In the genomic region with DNA sequence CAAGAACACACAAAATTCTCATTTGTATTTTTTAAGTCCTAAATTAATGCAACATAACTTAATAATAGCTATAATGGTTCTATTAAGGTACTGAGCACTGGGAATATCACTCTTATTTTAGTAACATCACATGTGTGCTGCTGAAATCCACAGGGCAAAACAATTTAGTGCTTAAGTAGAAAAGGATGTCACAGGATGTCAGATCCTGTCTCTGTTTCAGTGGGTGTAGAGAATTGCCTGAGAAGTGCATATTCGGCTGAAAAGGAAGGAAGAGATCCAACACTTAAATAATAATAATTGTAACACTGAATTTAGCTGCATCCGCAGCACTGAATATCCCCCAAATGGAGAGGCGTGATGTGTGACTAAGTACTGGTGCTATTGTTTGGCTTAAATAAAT, we compare ENCODE assay signal across 18 cellular contexts. TPM values are rescaled to one million over a fixed set of nuclear protein-coding genes. Genes with fewer than 3 reads are reported as not detected.
DNase-seq lines count a peak whose midpoint lies in the region; ATAC-seq and TF ChIP-seq lines count a peak whose summit lies in the region.
"Had no signal": no experiment of that assay in that cellular context is flagged by ENCODE, and none has a peak within 500 bp of the region (broad histone marks: within the 10 kb centered on the region; RNA-seq: fewer than 3 reads in every experiment).

No MANE protein-coding gene starts in this region.

- H4K20me1 ChIP-seq in neural cell (ENCODE audit: insufficient read depth): no peaks in the 10 kb centered on the region

- peaks cover 15% of the 10 kb centered on the region for H3K36me3 ChIP-seq in neural cell (ENCODE audit: insufficient read depth, low read length)

- peak overlapping the region; percentile 85 for H3K27ac Mint-ChIP-seq in activated naive CD4-positive, alpha-beta T cell treated with anti-CD3 and anti-CD28 coated beads, Interleukin-2, amount 50 U/mL, for 24 hours
- no peak overlapping the region for H3K27ac Mint-ChIP-seq in activated naive CD4-positive, alpha-beta T cell treated with anti-CD3 and anti-CD28 coated beads, Interleukin-2, amount 10 ng/mL, durations not matched to agents 7 days and 5 days
- H3K27ac Mint-ChIP-seq in CD4-positive, alpha-beta T cell: peak overlapping the region; percentile 28
- peak overlapping the region; percentile 42 for H3K27ac Mint-ChIP-seq in activated T-helper 17 cell treated with anti-CD3 and anti-CD28 coated beads, Interleukin-2, amount 50 U/mL, for 72 hours
- no peak overlapping the region for H3K27ac Mint-ChIP-seq in natural killer cell treated with Interleukin-12 subunit alpha and Interleukin-12 subunit beta and Interleukin-15 and Interleukin-18, amount 100 ng/mL, for 72 hours
- H3K27ac Mint-ChIP-seq: HFFc6 had no signal

- no peaks in the 10 kb centered on the region for H3K9me3 Mint-ChIP-seq in activated naive CD4-positive, alpha-beta T cell treated with anti-CD3 and anti-CD28 coated beads, Interleukin-2, amount 50 U/mL, for 24 hours
- H3K9me3 Mint-ChIP-seq in activated naive CD4-positive, alpha-beta T cell treated with anti-CD3 and anti-CD28 coated beads, Interleukin-2, amount 10 ng/mL, durations not matched to agents 7 days and 5 days: no peaks in the 10 kb centered on the region
- no peaks in the 10 kb centered on the region for H3K9me3 Mint-ChIP-seq in CD4-positive, alpha-beta T cell
- no peaks in the 10 kb centered on the region for H3K9me3 Mint-ChIP-seq in activated T-helper 17 cell treated with anti-CD3 and anti-CD28 coated beads, Interleukin-2, amount 50 U/mL, for 72 hours
- no peaks in the 10 kb centered on the region for H3K9me3 Mint-ChIP-seq in natural killer cell treated with Interleukin-12 subunit alpha and Interleukin-12 subunit beta and Interleukin-15 and Interleukin-18, amount 100 ng/mL, for 72 hours
- H3K9me3 Mint-ChIP-seq: HFFc6 had no signal

- H3K4me1 Mint-ChIP-seq in activated naive CD4-positive, alpha-beta T cell treated with anti-CD3 and anti-CD28 coated beads, Interleukin-2, amount 50 U/mL, for 24 hours: peaks cover 100% of the 10 kb centered on the region
- peaks cover 84% of the 10 kb centered on the region for H3K4me1 Mint-ChIP-seq in activated naive CD4-positive, alpha-beta T cell treated with anti-CD3 and anti-CD28 coated beads, Interleukin-2, amount 10 ng/mL, durations not matched to agents 7 days and 5 days
- peaks cover 97% of the 10 kb centered on the region for H3K4me1 Mint-ChIP-seq in CD4-positive, alpha-beta T cell (ENCODE audit: low read depth)
- peaks cover 57% of the 10 kb centered on the region for H3K4me1 Mint-ChIP-seq in activated T-helper 17 cell treated with anti-CD3 and anti-CD28 coated beads, Interleukin-2, amount 50 U/mL, for 72 hours
- peaks cover 9 to 27% of the 10 kb centered on the region in 2 donors for H3K4me1 Mint-ChIP-seq in natural killer cell treated with Interleukin-12 subunit alpha and Interleukin-12 subunit beta and Interleukin-15 and Interleukin-18, amount 100 ng/mL, for 72 hours (ENCODE audit: low read depth in 2 of 2)

- no peak for TF ChIP-seq EP300 in neural cell (conservative IDR thresholded peaks at IDR 0.05; ENCODE audit: poor library complexity, severe bottlenecking)

- no peaks in the 10 kb centered on the region for H3K9me2 ChIP-seq in neural cell (ENCODE audit: insufficient read depth, low read length)

- H3K27me3 Mint-ChIP-seq in activated naive CD4-positive, alpha-beta T cell treated with anti-CD3 and anti-CD28 coated beads, Interleukin-2, amount 50 U/mL, for 24 hours: no peaks in the 10 kb centered on the region
- H3K27me3 Mint-ChIP-seq in activated naive CD4-positive, alpha-beta T cell treated with anti-CD3 and anti-CD28 coated beads, Interleukin-2, amount 10 ng/mL, durations not matched to agents 7 days and 5 days: no peaks in the 10 kb centered on the region
- H3K27me3 Mint-ChIP-seq in CD4-positive, alpha-beta T cell: no peaks in the 10 kb centered on the region
- H3K27me3 Mint-ChIP-seq in activated T-helper 17 cell treated with anti-CD3 and anti-CD28 coated beads, Interleukin-2, amount 50 U/mL, for 72 hours: no peaks in the 10 kb centered on the region
- H3K27me3 Mint-ChIP-seq in natural killer cell treated with Interleukin-12 subunit alpha and Interleukin-12 subunit beta and Interleukin-15 and Interleukin-18, amount 100 ng/mL, for 72 hours: no peaks in the 10 kb centered on the region

- ATAC-seq in CD4-positive, alpha-beta T cell (ENCODE audit: poor library complexity): no peak
- no peak for ATAC-seq in activated T-helper 17 cell treated with anti-CD3 and anti-CD28 coated beads, Interleukin-2, amount 50 U/mL, for 72 hours (replicated peaks)
- no peak for ATAC-seq in natural killer cell treated with Interleukin-12 subunit alpha and Interleukin-12 subunit beta and Interleukin-15 and Interleukin-18, amount 100 ng/mL, for 72 hours
- ATAC-seq in GM21529 (IDR thresholded peaks at IDR 0.05; ENCODE audit: unreplicated experiment): no peak
- ATAC-seq: PC-3 had no signal

- H3K36me3 Mint-ChIP-seq in activated naive CD4-positive, alpha-beta T cell treated with anti-CD3 and anti-CD28 coated beads, Interleukin-2, amount 50 U/mL, for 24 hours: peaks cover 45% of the 10 kb centered on the region
- peaks cover 83% of the 10 kb centered on the region for H3K36me3 Mint-ChIP-seq in activated naive CD4-positive, alpha-beta T cell treated with anti-CD3 and anti-CD28 coated beads, Interleukin-2, amount 10 ng/mL, durations not matched to agents 7 days and 5 days
- H3K36me3 Mint-ChIP-seq in CD4-positive, alpha-beta T cell (ENCODE audit: low read depth): peaks cover 99% of the 10 kb centered on the region
- H3K36me3 Mint-ChIP-seq in activated T-helper 17 cell treated with anti-CD3 and anti-CD28 coated beads, Interleukin-2, amount 50 U/mL, for 72 hours (ENCODE audit: low read depth): peaks cover 100% of the 10 kb centered on the region
- H3K36me3 Mint-ChIP-seq in natural killer cell treated with Interleukin-12 subunit alpha and Interleukin-12 subunit beta and Interleukin-15 and Interleukin-18, amount 100 ng/mL, for 72 hours: peaks cover 67% of the 10 kb centered on the region

- H3K79me2 ChIP-seq in neural cell (replicated peaks; ENCODE audit: insufficient read depth, low read length): peaks cover 16% of the 10 kb centered on the region

- no peak overlapping the region for H3K27ac ChIP-seq in CD4-positive, alpha-beta T cell (ENCODE audit: low read depth, low read length)
- peak overlapping the region; percentile 31 for H3K27ac ChIP-seq in neural cell (ENCODE audit: low read length)

- H3F3A ChIP-seq in neural cell (ENCODE audit: insufficient read depth, low read length, poor library complexity, severe bottlenecking): no peaks in the 10 kb centered on the region

- no peak overlapping the region for H3K9ac ChIP-seq in neural cell (ENCODE audit: low read length)

- H3K9me3 ChIP-seq in CD4-positive, alpha-beta T cell (ENCODE audit: control insufficient read depth, low read length): no peaks in the 10 kb centered on the region
- H3K9me3 ChIP-seq in neural cell (ENCODE audit: low read length): no peaks in the 10 kb centered on the region
- H3K9me3 ChIP-seq: MG63 had no signal

- TF ChIP-seq CTCF in CD4-positive, alpha-beta T cell (IDR thresholded peaks at IDR 0.05): no peak
- TF ChIP-seq CTCF in neural cell (IDR thresholded peaks at IDR 0.05; ENCODE audit: poor library complexity, severe bottlenecking): no peak

- TF ChIP-seq RAD21 in neural cell (conservative IDR thresholded peaks at IDR 0.05): no peak

- POLR2A ChIA-PET in CD4-positive, alpha-beta T cell (lab: Charles Lee): interaction anchor here (0.9 to 3.9 kb wide), 5 partner anchors 8 to 36 kb away, joined by 3 to 53 read pairs (median 5); a partner anchor contains a TSS

- no peak overlapping the region for H2AFZ ChIP-seq in neural cell (ENCODE audit: low read depth, low read length)

- intact Hi-C loops in CD4-positive, alpha-beta T cell (cut with DNase I, micrococcal nuclease): no loop called here

- no peak overlapping the region for H3K4me2 ChIP-seq in neural cell (ENCODE audit: low read length)

- H3K27me3 ChIP-seq in CD4-positive, alpha-beta T cell (ENCODE audit: control insufficient read depth, insufficient read depth, low read length): no peaks in the 10 kb centered on the region
- no peaks in the 10 kb centered on the region for H3K27me3 ChIP-seq in neural cell (ENCODE audit: insufficient read depth, low read depth, low read length)
- H3K27me3 ChIP-seq: MG63 had no signal

- no peak for DNase-seq in activated naive CD4-positive, alpha-beta T cell treated with anti-CD3 and anti-CD28 coated beads, Interleukin-2, amount 10 ng/mL, durations not matched to agents 7 days and 5 days
- no peak for DNase-seq in CD4-positive, alpha-beta T cell
- DNase-seq in natural killer cell treated with Interleukin-12 subunit alpha and Interleukin-12 subunit beta and Interleukin-15 and Interleukin-18, amount 100 ng/mL, for 72 hours (ENCODE audit: low spot score): no peak
- DNase-seq: AML-193, DMS79 treated with DMSO at 0.1 percent for 48 hours, GDM1, HFFc6, KBM-7, MG63, NCI-H1105, NCI-H187, NCI-H69, PC-3 had no signal

- CTCF ChIA-PET in activated naive CD4-positive, alpha-beta T cell treated with anti-CD3 and anti-CD28 coated beads, Interleukin-2, amount 10 ng/mL, durations not matched to agents 7 days and 5 days (lab: Charles Lee): no interaction called here
- CTCF ChIA-PET in CD4-positive, alpha-beta T cell (lab: Charles Lee): interaction anchor here (1.1 to 1.9 kb wide), 2 partner anchors 9 to 31 kb away, joined by 3 to 7 read pairs; a partner anchor contains a TSS

- no peak overlapping the region for H3K4me3 Mint-ChIP-seq in activated naive CD4-positive, alpha-beta T cell treated with anti-CD3 and anti-CD28 coated beads, Interleukin-2, amount 50 U/mL, for 24 hours
- H3K4me3 Mint-ChIP-seq in activated naive CD4-positive, alpha-beta T cell treated with anti-CD3 and anti-CD28 coated beads, Interleukin-2, amount 10 ng/mL, durations not matched to agents 7 days and 5 days: no peak overlapping the region
- H3K4me3 Mint-ChIP-seq in CD4-positive, alpha-beta T cell: peak overlapping the region; percentile 16
- no peak overlapping the region for H3K4me3 Mint-ChIP-seq in activated T-helper 17 cell treated with anti-CD3 and anti-CD28 coated beads, Interleukin-2, amount 50 U/mL, for 72 hours
- H3K4me3 Mint-ChIP-seq in natural killer cell treated with Interleukin-12 subunit alpha and Interleukin-12 subunit beta and Interleukin-15 and Interleukin-18, amount 100 ng/mL, for 72 hours: no peak overlapping the region
- H3K4me3 Mint-ChIP-seq: HFFc6 had no signal

- H3K4me3 ChIP-seq in neural cell (ENCODE audit: low read length): no peak overlapping the region
- H3K4me3 ChIP-seq: MG63 had no signal

RNA-seq across cellular contexts. Expression of a gene that starts 8.6 kb away (rescaled TPM):
- 100 to 1,000 TPM; 559 to 605 TPM for total RNA-seq in CD4-positive, alpha-beta T cell
- 1,000 to 10,000 TPM; 1,054 to 1,593 TPM for total RNA-seq in activated T-helper 17 cell treated with anti-CD3 and anti-CD28 coated beads, Interleukin-2, amount 50 U/mL, for 72 hours
- 907 and 1,039 TPM in 2 replicates for polyA plus RNA-seq in neural cell
- 549 and 644 TPM in 2 replicates for polyA minus RNA-seq in neural cell
- 100 to 1,000 TPM; 590 to 705 TPM for total RNA-seq in natural killer cell treated with Interleukin-12 subunit alpha and Interleukin-12 subunit beta and Interleukin-15 and Interleukin-18, amount 100 ng/mL, for 72 hours

RNA-seq across cellular contexts. Expression of a gene that starts 44.4 kb away (rescaled TPM):
- under 1 TPM in 1 of 2 experiments, not detected in 1; 0.22 TPM for total RNA-seq in CD4-positive, alpha-beta T cell
- total RNA-seq in activated T-helper 17 cell treated with anti-CD3 and anti-CD28 coated beads, Interleukin-2, amount 50 U/mL, for 72 hours: not detected
- polyA plus RNA-seq in neural cell: 0.14 TPM in 1 of 2 replicates, not detected in the other
- not detected in 2 replicates for polyA minus RNA-seq in neural cell
- not detected for total RNA-seq in natural killer cell treated with Interleukin-12 subunit alpha and Interleukin-12 subunit beta and Interleukin-15 and Interleukin-18, amount 100 ng/mL, for 72 hours
- total RNA-seq: H4, HFFc6, PC-3 had no signal

Comparison
In these comparisons a context has a peak if more than half of its experiments do, and no peak if none do; other contexts are left out.
1. H3K27ac Mint-ChIP-seq: peak in activated naive CD4-positive, alpha-beta T cell treated with anti-CD3 and anti-CD28 coated beads, Interleukin-2, amount 50 U/mL, for 24 hours (single experiment), CD4-positive, alpha-beta T cell (single experiment) and activated T-helper 17 cell treated with anti-CD3 and anti-CD28 coated beads, Interleukin-2, amount 50 U/mL, for 72 hours (single experiment); none in activated naive CD4-positive, alpha-beta T cell treated with anti-CD3 and anti-CD28 coated beads, Interleukin-2, amount 10 ng/mL, durations not matched to agents 7 days and 5 days (single experiment) and natural killer cell treated with Interleukin-12 subunit alpha and Interleukin-12 subunit beta and Interleukin-15 and Interleukin-18, amount 100 ng/mL, for 72 hours (0 of 2).